ENCODE assay signal across 8 cellular contexts in genomic region chr2:37156071-37156856, GRCh38. TPM values are rescaled to one million over a fixed set of nuclear protein-coding genes. Genes with fewer than 3 reads are reported as not detected.
A peak's percentile ranks its signal among the peaks of the same experiment; 100 is the strongest.
DNase-seq lines count a peak whose midpoint lies in the region; ATAC-seq and TF ChIP-seq lines count a peak whose summit lies in the region.

No MANE protein-coding gene starts in this region.

- DNase-seq in ELF-1 (ENCODE audit: low read depth, low spot score) (peak; percentile 51), KG1 (lab: John Stamatoyannopoulos, UW) (peak; percentile 23), activated B cell treated with CpG ODN at 0.5 μM for 24 hours (peak; percentile 15), dermis blood vessel endothelial cell (peak; percentile 58), lower leg skin (ENCODE audit: low spot score in 2 of 2) (peak; percentile 35 to 88)
- peak in 2 of 3 donors; percentile 5 to 10 for DNase-seq in stimulated activated CD4-positive, alpha-beta T cell treated with anti-CD3 and anti-CD28 coated beads, TNF-alpha, amount 100 ng/mL, for 1 hour (ENCODE audit: low read depth in 3 of 3, low spot score in 1 of 3)

- TF ChIP-seq CTCF in activated B cell treated with CpG ODN at 0.5 μM for 24 hours (IDR thresholded peaks at IDR 0.05) (no peak), lower leg skin (IDR thresholded peaks at IDR 0.05) (no peak)

- no peaks in the 10 kb centered on the region for H3K27me3 Mint-ChIP-seq in activated B cell treated with CpG ODN at 0.5 μM for 24 hours

- H3K4me3 ChIP-seq in lower leg skin (ENCODE audit: low read depth, poor library complexity, severe bottlenecking): peak overlapping the region; percentile 77

- peaks cover 25% of the 10 kb centered on the region for H3K36me3 Mint-ChIP-seq in activated B cell treated with CpG ODN at 0.5 μM for 24 hours (ENCODE audit: low read depth)

- 1% methylated on average over 23 to 27 of the region's 27 CpGs for WGBS in lower leg skin, 2 donors

- peak overlapping the region; percentile 86 for H3K27ac Mint-ChIP-seq in activated B cell treated with CpG ODN at 0.5 μM for 24 hours

- CTCF ChIA-PET in activated B cell treated with CpG ODN at 0.5 μM for 24 hours (lab: Charles Lee): interaction anchor here (1.2 kb wide), 1 partner anchor 13 kb away, joined by 4 read pairs; no protein-coding TSS in a partner anchor

- POLR2A ChIA-PET in activated B cell treated with CpG ODN at 0.5 μM for 24 hours (lab: Charles Lee): interaction anchor here (1.0 to 1.4 kb wide), 3 partner anchors 41 to 189 kb away, joined by 4 to 5 read pairs (median 4); partner anchors contain the start of genes CEBPZ, NDUFAF7 and STRN

- no peak for TF ChIP-seq POLR2A in lower leg skin (IDR thresholded peaks at IDR 0.05)

- H3K4me1 Mint-ChIP-seq in activated B cell treated with CpG ODN at 0.5 μM for 24 hours: peaks cover 40% of the 10 kb centered on the region

- no peaks in the 10 kb centered on the region for H3K9me3 Mint-ChIP-seq in activated B cell treated with CpG ODN at 0.5 μM for 24 hours

- ATAC-seq in GM21528 (IDR thresholded peaks at IDR 0.05; ENCODE audit: low FRiP score, unreplicated experiment): peak; percentile 36
- peak; percentile 12 for ATAC-seq in activated B cell treated with CpG ODN at 0.5 μM for 24 hours (ENCODE audit: low read depth)
- no peak for ATAC-seq in HG02938 (IDR thresholded peaks at IDR 0.05; ENCODE audit: unreplicated experiment)

- intact Hi-C loops in activated B cell treated with CpG ODN at 0.5 μM for 24 hours (cut with micrococcal nuclease) (loop anchor here (2.0 to 5.0 kb wide), 4 partner anchors 41 to 736 kb away; partner anchors contain the start of genes CEBPZ, CEBPZOS, GPATCH11 and HEATR5B), lower leg skin (cut with DNase I; ENCODE audit: low total_unique reads) (no loop called here)

- H3K4me3 Mint-ChIP-seq in activated B cell treated with CpG ODN at 0.5 μM for 24 hours: peak overlapping the region; percentile 89

RNA-seq across cellular contexts. Expression of gene EIF2AK2, which starts 0.5 kb away (rescaled TPM):
- total RNA-seq in activated B cell treated with CpG ODN at 0.5 μM for 24 hours (37.0 and 39.9 TPM in 2 replicates), dermis blood vessel endothelial cell (18.9 and 33.2 TPM in 2 replicates), lower leg skin (10 to 100 TPM in 1 of 4 donors, 1 to 10 TPM in 3; 5.3 to 10.7 (median 7.4) TPM)

RNA-seq across cellular contexts. Expression of gene SULT6B1, which starts 32.2 kb away (rescaled TPM):
- total RNA-seq in activated B cell treated with CpG ODN at 0.5 μM for 24 hours (not detected in 2 replicates), dermis blood vessel endothelial cell (not detected in 2 replicates), lower leg skin (not detected)

RNA-seq across cellular contexts. Expression of gene CEBPZOS, which starts 40.0 kb away (rescaled TPM):
- 29.2 and 35.5 TPM in 2 replicates for total RNA-seq in activated B cell treated with CpG ODN at 0.5 μM for 24 hours
- 10.6 and 13.8 TPM in 2 replicates for total RNA-seq in dermis blood vessel endothelial cell
- total RNA-seq in lower leg skin: 10 to 100 TPM; 10.9 to 18.1 (median 16.6) TPM

Comparison
In these comparisons a context has a peak if more than half of its experiments do, and no peak if none do; other contexts are left out.
1. DNase-seq: peak in every context shown above with its lines; median percentile 62 in lower leg skin; 58 in dermis blood vessel endothelial cell; 51 in ELF-1; 23 in KG1; 15 in activated B cell treated with CpG ODN at 0.5 μM for 24 hours; 8 in stimulated activated CD4-positive, alpha-beta T cell treated with anti-CD3 and anti-CD28 coated beads, TNF-alpha, amount 100 ng/mL, for 1 hour.